Comparison of ENCODE assay signal across 14 cellular contexts in genomic region chr11:116725434-116726221, GRCh38. TPM values are rescaled to one million over a fixed set of nuclear protein-coding genes. Genes with fewer than 3 reads are reported as not detected.
DNase-seq lines count a peak whose midpoint lies in the region; ATAC-seq, FAIRE-seq and TF ChIP-seq lines count a peak whose summit lies in the region.
"Had no signal": no experiment of that assay in that cellular context is flagged by ENCODE, and none has a peak within 500 bp of the region (broad histone marks: within the 10 kb centered on the region; RNA-seq: fewer than 3 reads in every experiment).

No MANE protein-coding gene starts in this region.

- H3K27ac ChIP-seq in A549 (no peak overlapping the region), neural progenitor cell (peak overlapping the region; percentile 46), stomach (no peak overlapping the region)
- H3K27ac ChIP-seq in CD4-positive, alpha-beta T cell (ENCODE audit: low read depth, low read length), result no peak overlapping the region

- POLR2A ChIA-PET in A549 (lab: Yijun Ruan, JAX), result no interaction called here
- POLR2A ChIA-PET in CD4-positive, alpha-beta T cell (lab: Charles Lee), result no interaction called here

- no peaks in the 10 kb centered on the region for H3K79me2 ChIP-seq in neural progenitor cell (ENCODE audit: low read depth)

- peaks cover 10% of the 10 kb centered on the region for H3K27me3 Mint-ChIP-seq in neural progenitor cell (ENCODE audit: insufficient read depth, low read depth)
- H3K27me3 Mint-ChIP-seq in CD4-positive, alpha-beta T cell, result peaks cover 12% of the 10 kb centered on the region

- in situ Hi-C loops in G401 (cut with HindIII; ENCODE audit: low sequenced_read_pairs), result no loop called here

- TF ChIP-seq POLR2A in A549 (IDR thresholded peaks at IDR 0.05; ENCODE audit: low read length) (no peak), stomach (IDR thresholded peaks at IDR 0.05) (no peak)

- H3K4me3 Mint-ChIP-seq in neural progenitor cell, result no peak overlapping the region
- H3K4me3 Mint-ChIP-seq in CD4-positive, alpha-beta T cell, result no peak overlapping the region
- H3K4me3 Mint-ChIP-seq: activated CD4-positive, alpha-beta T cell treated with anti-CD3 and anti-CD28 coated beads, Interleukin-2, amount 10 ng/mL, durations not matched to agents 24 days and 14 days; naive thymus-derived CD4-positive, alpha-beta T cell had no signal

- H3K27ac Mint-ChIP-seq in neural progenitor cell, result no peak overlapping the region
- H3K27ac Mint-ChIP-seq in CD4-positive, alpha-beta T cell, result no peak overlapping the region
- H3K27ac Mint-ChIP-seq: activated CD4-positive, alpha-beta T cell treated with anti-CD3 and anti-CD28 coated beads, Interleukin-2, amount 10 ng/mL, durations not matched to agents 24 days and 14 days; naive thymus-derived CD4-positive, alpha-beta T cell had no signal

- CTCF ChIA-PET in A549 (lab: Yijun Ruan, JAX), result no interaction called here
- CTCF ChIA-PET in CD4-positive, alpha-beta T cell (lab: Charles Lee), result no interaction called here

- WGBS in A549 (ENCODE audit: missing lambda C conversion rate), result 73% methylated on average over 7 of the region's 19 CpGs
- WGBS in stomach, 5 donors, result 56 to 73% (median 65%) methylated on average over 19 of the region's 19 CpGs

- DNase-seq in A549 (ENCODE audit: low read depth in 1 of 2, low spot score in 1 of 2) (no peak), NT2/D1 (ENCODE audit: low read depth, low spot score) (no peak), fibroblast of pulmonary artery (ENCODE audit: low read depth) (peak; percentile 32), neural progenitor cell (ENCODE audit: low spot score) (peak; percentile 28), G401 (ENCODE audit: low spot score) (no peak), stomach (no peak), NCI-H524 (lab: John Stamatoyannopoulos, UW) (no peak)
- DNase-seq in CD4-positive, alpha-beta T cell, result no peak
- DNase-seq: ACHN; activated CD4-positive, alpha-beta T cell treated with anti-CD3 and anti-CD28 coated beads, Interleukin-2, amount 10 ng/mL, durations not matched to agents 24 days and 14 days; activated naive CD4-positive, alpha-beta T cell treated with Interleukin-2 at 50 U/mL for 16 hours; naive thymus-derived CD4-positive, alpha-beta T cell; stimulated activated naive CD4-positive, alpha-beta T cell had no signal

- H3K4me1 Mint-ChIP-seq in neural progenitor cell, result peaks cover 22% of the 10 kb centered on the region
- no peaks in the 10 kb centered on the region for H3K4me1 Mint-ChIP-seq in CD4-positive, alpha-beta T cell (ENCODE audit: low read depth)
- H3K4me1 Mint-ChIP-seq: activated CD4-positive, alpha-beta T cell treated with anti-CD3 and anti-CD28 coated beads, Interleukin-2, amount 10 ng/mL, durations not matched to agents 24 days and 14 days; naive thymus-derived CD4-positive, alpha-beta T cell had no signal

- ATAC-seq in A549, result no peak; a peak in 1 of 6 replicates
- no peak for ATAC-seq in CD4-positive, alpha-beta T cell (ENCODE audit: poor library complexity)
- ATAC-seq: naive thymus-derived CD4-positive, alpha-beta T cell had no signal

- no peak overlapping the region for H2AFZ ChIP-seq in neural progenitor cell (replicated peaks)

- H3K9me3 ChIP-seq in A549 (no peaks in the 10 kb centered on the region), NT2/D1 (ENCODE audit: insufficient read depth, low read length) (no peaks in the 10 kb centered on the region), neural progenitor cell (ENCODE audit: low read depth) (no peaks in the 10 kb centered on the region), stomach (no peaks in the 10 kb centered on the region)
- H3K9me3 ChIP-seq in CD4-positive, alpha-beta T cell (ENCODE audit: control insufficient read depth, low read length), result no peaks in the 10 kb centered on the region

- H3K4me1 ChIP-seq in A549, result no peaks in the 10 kb centered on the region
- H3K4me1 ChIP-seq in NT2/D1 (ENCODE audit: insufficient read depth, insufficient read length), result peaks cover 4% of the 10 kb centered on the region
- H3K4me1 ChIP-seq in neural progenitor cell, result peaks cover 40% of the 10 kb centered on the region
- peaks cover under 1 to 7% (median 6%) of the 10 kb centered on the region in 4 donors for H3K4me1 ChIP-seq in stomach

- TF ChIP-seq CTCF in A549 (IDR thresholded peaks at IDR 0.05) (no peak), fibroblast of pulmonary artery (IDR thresholded peaks at IDR 0.05; ENCODE audit: low read length, missing control alignments) (no peak), neural progenitor cell (IDR thresholded peaks at IDR 0.05) (no peak), stomach (IDR thresholded peaks at IDR 0.05) (no peak)
- no peak for TF ChIP-seq CTCF in CD4-positive, alpha-beta T cell (IDR thresholded peaks at IDR 0.05)

- H3K9me3 Mint-ChIP-seq in neural progenitor cell, result no peaks in the 10 kb centered on the region
- no peaks in the 10 kb centered on the region for H3K9me3 Mint-ChIP-seq in CD4-positive, alpha-beta T cell
- H3K9me3 Mint-ChIP-seq: activated CD4-positive, alpha-beta T cell treated with anti-CD3 and anti-CD28 coated beads, Interleukin-2, amount 10 ng/mL, durations not matched to agents 24 days and 14 days; naive thymus-derived CD4-positive, alpha-beta T cell had no signal

- FAIRE-seq in A549 (lab: Jason Lieb, UNC), result no peak
- FAIRE-seq: G401.6 had no signal

- H4K20me1 ChIP-seq in neural progenitor cell (ENCODE audit: low read depth), result no peaks in the 10 kb centered on the region

- H3K4me2 ChIP-seq in A549 (no peak overlapping the region), neural progenitor cell (peak overlapping the region; percentile 13)

- H3K9ac ChIP-seq in NT2/D1 (ENCODE audit: insufficient read length, low read depth) (peak overlapping the region; percentile 46), neural progenitor cell (no peak overlapping the region)

- no peak overlapping the region for H3K4me3 ChIP-seq in A549
- no peak overlapping the region for H3K4me3 ChIP-seq in NT2/D1 (ENCODE audit: insufficient read length, low read depth)
- H3K4me3 ChIP-seq in fibroblast of pulmonary artery (replicated peaks; ENCODE audit: low read depth, low read length), result no peak overlapping the region
- H3K4me3 ChIP-seq in neural progenitor cell, result no peak overlapping the region
- H3K4me3 ChIP-seq in stomach, result no peak overlapping the region

- TF ChIP-seq EP300 in A549 (IDR thresholded peaks at IDR 0.05) (no peak), stomach (IDR thresholded peaks at IDR 0.05) (no peak)

- TF ChIP-seq RAD21 in A549 (conservative IDR thresholded peaks at IDR 0.05 in 1 of 2, IDR thresholded peaks at IDR 0.05 in 1 of 2), result no peak

- H3K36me3 Mint-ChIP-seq in neural progenitor cell, result no peaks in the 10 kb centered on the region
- no peaks in the 10 kb centered on the region for H3K36me3 Mint-ChIP-seq in CD4-positive, alpha-beta T cell (ENCODE audit: low read depth)
- H3K36me3 Mint-ChIP-seq: naive thymus-derived CD4-positive, alpha-beta T cell had no signal

- H3K36me3 ChIP-seq in NT2/D1 (ENCODE audit: insufficient read depth, insufficient read length, low read length), result no peaks in the 10 kb centered on the region
- no peaks in the 10 kb centered on the region for H3K36me3 ChIP-seq in neural progenitor cell
- no peaks in the 10 kb centered on the region for H3K36me3 ChIP-seq in stomach

- peaks cover 4% of the 10 kb centered on the region for H3F3A ChIP-seq in neural progenitor cell (ENCODE audit: low read depth)

- intact Hi-C loops in stomach (cut with DNase I; ENCODE audit: low total_unique reads), result no loop called here
- intact Hi-C loops in CD4-positive, alpha-beta T cell (cut with DNase I, micrococcal nuclease), result no loop called here

- H3K27me3 ChIP-seq in NT2/D1 (ENCODE audit: insufficient read depth, insufficient read length) (no peaks in the 10 kb centered on the region), neural progenitor cell (no peaks in the 10 kb centered on the region), stomach (peaks cover 0 to 70% (median 0%) of the 10 kb centered on the region in 3 donors)
- peaks cover 5% of the 10 kb centered on the region for H3K27me3 ChIP-seq in CD4-positive, alpha-beta T cell (ENCODE audit: control insufficient read depth, insufficient read depth, low read length)

TF ChIP-seq in A549, 52 proteins besides CTCF, POLR2A, EP300 and RAD21:
- no peak for TF ChIP-seq NR3C1 (IDR thresholded peaks at IDR 0.05)
- TF ChIP-seq NFE2L2 (conservative IDR thresholded peaks at IDR 0.05; ENCODE audit: low read length), result no peak
- TF ChIP-seq NPAS2 (CRISPR knock-in tag; IDR thresholded peaks at IDR 0.05; ENCODE audit: borderline replicate concordance), result no peak
- TF ChIP-seq HDAC2 (IDR thresholded peaks at IDR 0.05), result no peak
- TF ChIP-seq MAFK (IDR thresholded peaks at IDR 0.05; ENCODE audit: partially characterized antibody), result peak; percentile 64
TF ChIP-seq in A549: peak in this region for 1.

RNA-seq across cellular contexts. Expression of gene BUD13, which starts 47.2 kb away (rescaled TPM):
- polyA plus RNA-seq in A549 (2011; rRNA removed) (12.6 and 16.2 TPM in 2 replicates), A549 (2017; fragmentation: RNase III; extraction: RNeasy Plus Mini Kit Qiagen cat#74134 plus additional on column Dnase treatment) (9.8 to 10.9 TPM (median 9.8 TPM) in 3 replicates), stomach (10 to 100 TPM; 14.6 to 21.7 (median 16.4) TPM)
- polyA plus RNA-seq in A549 (2012; cell fraction: cytosol; rRNA removed), result 8.7 and 9.7 TPM in 2 replicates
- polyA plus RNA-seq in A549 (2012; cell fraction: nucleus; rRNA removed), result 6.7 and 9.8 TPM in 2 replicates
- polyA minus RNA-seq in A549 (2011; rRNA and poly(A)+ RNA removed), result 18.2 and 19.2 TPM in 2 replicates
- total RNA-seq in neural progenitor cell (ENCODE audit: low replicate concordance) (31.5 and 33.8 TPM in 2 replicates), stomach (10 to 100 TPM in 4 of 5 donors, 1 to 10 TPM in 1; 4.1 to 18.2 (median 15.1) TPM)
- total RNA-seq in G401 (2014; rRNA removed; shearing (Covaris generic)), result 35.0 and 37.7 TPM in 2 replicates
- 10 to 100 TPM in 1 of 2 experiments, 1 to 10 TPM in 1; 9.2 to 10.1 TPM for total RNA-seq in CD4-positive, alpha-beta T cell

Comparison
In these comparisons a context has a peak if more than half of its experiments do, and no peak if none do; other contexts are left out.
1. DNase-seq: peak in fibroblast of pulmonary artery (single experiment) and neural progenitor cell (single experiment); none in A549 (0 of 2), NT2/D1 (single experiment), G401 (single experiment), stomach (single experiment), CD4-positive, alpha-beta T cell (0 of 10) and NCI-H524 (0 of 2).